14 cellular contexts compared by ENCODE assay signal in the genomic region with DNA sequence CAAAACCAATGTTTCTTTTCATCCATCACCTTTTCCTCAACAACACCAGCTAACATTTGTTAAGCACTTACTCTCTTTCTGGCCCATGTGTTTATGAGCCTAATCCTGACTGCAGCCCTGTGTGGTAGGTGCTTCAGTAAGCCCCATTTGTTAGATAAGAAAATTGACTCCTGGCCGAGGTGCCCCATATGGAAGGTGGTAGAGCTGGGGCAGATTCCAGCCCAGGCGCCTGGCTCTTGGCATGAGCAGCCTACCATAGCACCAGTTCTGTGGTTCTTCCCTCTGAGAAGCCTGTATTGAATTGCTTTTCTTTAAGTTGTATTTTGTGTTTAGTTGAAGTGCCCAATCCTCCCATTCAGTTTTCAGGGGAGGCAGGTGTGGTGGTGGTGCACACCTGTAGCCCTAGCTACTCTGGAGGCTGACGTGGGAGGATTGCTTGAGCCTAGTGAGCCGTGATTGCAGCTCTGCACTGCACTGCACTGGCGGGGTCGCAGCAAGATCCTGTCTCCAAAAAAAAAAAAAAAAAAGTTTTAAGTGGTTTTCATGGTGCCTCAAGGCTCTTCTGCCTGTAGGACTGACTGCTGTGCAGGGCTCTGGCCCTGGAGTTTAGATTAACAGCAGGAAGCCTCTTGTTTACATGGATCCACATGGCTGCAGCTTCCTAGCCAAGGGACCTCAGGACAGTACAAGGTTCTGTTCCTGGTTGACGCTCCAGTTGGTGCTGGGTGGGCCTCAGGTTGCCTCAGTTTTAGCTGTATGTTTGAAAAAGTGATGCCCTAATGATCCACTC.
A peak's percentile ranks its signal among the peaks of the same experiment; 100 is the strongest.
DNase-seq lines count a peak whose midpoint lies in the region; ATAC-seq and TF ChIP-seq lines count a peak whose summit lies in the region.
"Had no signal": no experiment of that assay in that cellular context is flagged by ENCODE, and none has a peak within 500 bp of the region (broad histone marks: within the 10 kb centered on the region; RNA-seq: fewer than 3 reads in every experiment).

No MANE protein-coding gene starts in this region.

- no peaks in the 10 kb centered on the region for H3K9me3 Mint-ChIP-seq in activated CD4-positive, alpha-beta memory T cell treated with anti-CD3 and anti-CD28 coated beads, Interleukin-2, amount 10 ng/mL, durations not matched to agents 7 days and 5 days

- no peak for TF ChIP-seq POLR2A in ovary (IDR thresholded peaks at IDR 0.05)

- H3K79me2 ChIP-seq in smooth muscle cell (ENCODE audit: low read depth): no peaks in the 10 kb centered on the region

- peaks cover 9% of the 10 kb centered on the region for H3F3A ChIP-seq in smooth muscle cell (ENCODE audit: low read depth)

- H3K27me3 ChIP-seq in upper lobe of right lung (no peaks in the 10 kb centered on the region), smooth muscle cell (ENCODE audit: low read depth) (no peaks in the 10 kb centered on the region), ovary (no peaks in the 10 kb centered on the region)
- H3K27me3 ChIP-seq: sigmoid colon had no signal

- H4K20me1 ChIP-seq in smooth muscle cell (ENCODE audit: low read depth): no peaks in the 10 kb centered on the region

- H3K4me1 ChIP-seq in upper lobe of right lung (peaks cover 23% of the 10 kb centered on the region), smooth muscle cell (ENCODE audit: low read depth) (peaks cover 40% of the 10 kb centered on the region), ovary (ENCODE audit: insufficient read depth) (no peaks in the 10 kb centered on the region)

- no peak overlapping the region for H3K4me2 ChIP-seq in smooth muscle cell

- CTCF ChIA-PET in activated CD4-positive, alpha-beta memory T cell treated with anti-CD3 and anti-CD28 coated beads, Interleukin-2, amount 10 ng/mL, durations not matched to agents 7 days and 5 days (lab: Charles Lee): interaction anchor here (1.2 to 2.3 kb wide), 3 partner anchors 9 to 275 kb away, joined by 3 to 11 read pairs (median 11); no protein-coding TSS in a partner anchor

- POLR2A ChIA-PET in activated CD4-positive, alpha-beta memory T cell treated with anti-CD3 and anti-CD28 coated beads, Interleukin-2, amount 10 ng/mL, durations not matched to agents 7 days and 5 days (lab: Charles Lee): interaction anchor here (0.9 to 2.6 kb wide), 5 partner anchors 10 to 1083 kb away, joined by 3 to 7 read pairs (median 3); no protein-coding TSS in a partner anchor

- H3K4me3 ChIP-seq in upper lobe of right lung: no peak overlapping the region
- no peak overlapping the region for H3K4me3 ChIP-seq in smooth muscle cell
- H3K4me3 ChIP-seq in ovary: no peak overlapping the region
- H3K4me3 ChIP-seq: sigmoid colon had no signal

- ATAC-seq in left ventricle myocardium superior (peak; percentile 42), Right ventricle myocardium superior (ENCODE audit: poor library complexity) (no peak), upper lobe of right lung (no peak)
- ATAC-seq: HCT116 had no signal

- H3K9me3 ChIP-seq in upper lobe of right lung (no peaks in the 10 kb centered on the region), smooth muscle cell (replicated peaks; ENCODE audit: low read depth) (no peaks in the 10 kb centered on the region), ovary (no peaks in the 10 kb centered on the region)
- H3K9me3 ChIP-seq: Caco-2, sigmoid colon had no signal

- H3K9ac ChIP-seq in smooth muscle cell (ENCODE audit: low read depth): no peak overlapping the region

- peak overlapping the region; percentile 6 for H3K27ac ChIP-seq in upper lobe of right lung
- no peak overlapping the region for H3K27ac ChIP-seq in smooth muscle cell (ENCODE audit: low read depth)
- no peak overlapping the region for H3K27ac ChIP-seq in ovary

- 38% methylated on average over 7 of the region's 7 CpGs for WGBS in smooth muscle cell (ENCODE audit: low lambda C conversion rate)
- 75 to 90% (median 80%) methylated on average over 7 of the region's 7 CpGs for WGBS in ovary, 3 donors

- H3K4me1 Mint-ChIP-seq in activated CD4-positive, alpha-beta memory T cell treated with anti-CD3 and anti-CD28 coated beads, Interleukin-2, amount 10 ng/mL, durations not matched to agents 7 days and 5 days: peaks cover 42% of the 10 kb centered on the region

- no peaks in the 10 kb centered on the region for H3K36me3 Mint-ChIP-seq in activated CD4-positive, alpha-beta memory T cell treated with anti-CD3 and anti-CD28 coated beads, Interleukin-2, amount 10 ng/mL, durations not matched to agents 7 days and 5 days (ENCODE audit: low read depth)

- intact Hi-C loops in left ventricle myocardium superior (cut with micrococcal nuclease) (no loop called here), Right ventricle myocardium superior (cut with DNase I) (no loop called here), upper lobe of right lung (cut with DNase I) (no loop called here), ovary (cut with DNase I) (loop anchor here in 1 of 4 donors (2.0 kb wide), 1 partner anchor 71 kb away; no protein-coding TSS in a partner anchor)

- H3K4me3 Mint-ChIP-seq in activated CD4-positive, alpha-beta memory T cell treated with anti-CD3 and anti-CD28 coated beads, Interleukin-2, amount 10 ng/mL, durations not matched to agents 7 days and 5 days: no peak overlapping the region

- DNase-seq in left ventricle myocardium superior: peak; percentile 41
- DNase-seq in Right ventricle myocardium superior: no peak
- no peak for DNase-seq in activated CD4-positive, alpha-beta memory T cell treated with anti-CD3 and anti-CD28 coated beads, Interleukin-2, amount 10 ng/mL, durations not matched to agents 7 days and 5 days
- DNase-seq in islet precursor cell: peak; percentile 59
- DNase-seq in upper lobe of right lung: no peak
- no peak for DNase-seq in NCI-H446 treated with DMSO at 0.1 percent for 48 hours (lab: John Stamatoyannopoulos, UW)
- no peak for DNase-seq in smooth muscle cell (lab: John Stamatoyannopoulos, UW; ENCODE audit: unreplicated experiment)
- DNase-seq in ovary: no peak
- DNase-seq: activated CD4-positive, alpha-beta T cell treated with anti-CD3 and anti-CD28 coated beads for 4 hours; Caco-2; hippocampal formation; mammary epithelial cell; sigmoid colon had no signal

- TF ChIP-seq CTCF in upper lobe of right lung (IDR thresholded peaks at IDR 0.05) (no peak), smooth muscle cell (IDR thresholded peaks at IDR 0.05; ENCODE audit: borderline replicate concordance, insufficient read depth, poor library complexity, severe bottlenecking) (no peak), ovary (IDR thresholded peaks at IDR 0.05) (no peak)

- H2AFZ ChIP-seq in smooth muscle cell (ENCODE audit: low read depth): no peak overlapping the region

- peak overlapping the region; percentile 66 for H3K27ac Mint-ChIP-seq in activated CD4-positive, alpha-beta memory T cell treated with anti-CD3 and anti-CD28 coated beads, Interleukin-2, amount 10 ng/mL, durations not matched to agents 7 days and 5 days

- no peak for TF ChIP-seq EP300 in ovary (IDR thresholded peaks at IDR 0.05)

- peaks cover 3% of the 10 kb centered on the region for H3K27me3 Mint-ChIP-seq in activated CD4-positive, alpha-beta memory T cell treated with anti-CD3 and anti-CD28 coated beads, Interleukin-2, amount 10 ng/mL, durations not matched to agents 7 days and 5 days

- H3K36me3 ChIP-seq in upper lobe of right lung (no peaks in the 10 kb centered on the region), smooth muscle cell (ENCODE audit: low read depth) (no peaks in the 10 kb centered on the region), ovary (no peaks in the 10 kb centered on the region)
- H3K36me3 ChIP-seq: sigmoid colon had no signal

Comparison
In these comparisons a context has a peak if more than half of its experiments do, and no peak if none do; other contexts are left out.
1. DNase-seq: peak in left ventricle myocardium superior (single experiment) and islet precursor cell (single experiment); none in Right ventricle myocardium superior (single experiment), activated CD4-positive, alpha-beta memory T cell treated with anti-CD3 and anti-CD28 coated beads, Interleukin-2, amount 10 ng/mL, durations not matched to agents 7 days and 5 days (single experiment), upper lobe of right lung (single experiment), NCI-H446 treated with DMSO at 0.1 percent for 48 hours (single experiment), smooth muscle cell (single experiment) and ovary (0 of 5).